Comparison of ENCODE assay signal across 16 cellular contexts in the genomic region with DNA sequence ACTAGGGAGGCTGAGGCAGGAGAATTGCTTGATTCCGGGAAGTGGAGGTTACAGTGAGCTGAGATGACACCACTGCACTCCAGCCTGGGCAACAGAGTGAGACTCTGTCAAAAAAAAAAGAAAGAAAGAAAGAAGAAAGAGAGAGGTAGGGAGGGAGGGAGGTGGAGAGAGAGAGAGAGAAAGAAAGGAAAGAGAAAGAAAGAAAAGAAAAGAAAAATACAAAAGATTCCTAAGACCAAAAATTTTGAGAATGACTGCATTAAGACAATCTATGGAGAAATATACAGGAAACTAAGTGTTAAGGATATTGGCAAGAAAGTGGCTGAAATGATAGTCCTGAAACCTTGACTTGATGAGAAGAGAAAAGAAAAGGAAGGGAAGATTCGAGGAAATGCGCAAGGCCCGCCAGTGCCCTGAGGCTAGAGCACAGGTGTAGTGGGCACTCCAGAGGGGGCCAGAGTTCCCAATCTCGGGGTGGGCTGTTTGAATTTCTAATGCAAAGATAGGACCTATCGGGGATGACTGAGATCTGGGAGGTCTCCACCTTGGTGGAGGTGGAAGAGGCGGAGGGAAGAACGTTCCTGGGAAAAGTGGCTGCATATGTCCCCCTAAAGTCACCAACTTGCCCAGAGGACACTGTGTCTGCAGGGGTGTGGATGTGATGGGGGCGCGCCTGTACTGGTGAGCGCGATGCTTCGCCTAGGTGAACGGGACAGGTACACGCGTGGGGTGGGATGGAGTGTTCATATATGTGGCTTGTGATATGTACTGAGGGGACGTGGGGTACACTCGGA. TPM values are rescaled to one million over a fixed set of nuclear protein-coding genes. Genes with fewer than 3 reads are reported as not detected.
DNase-seq lines count a peak whose midpoint lies in the region; ATAC-seq and TF ChIP-seq lines count a peak whose summit lies in the region.
"Had no signal": no experiment of that assay in that cellular context is flagged by ENCODE, and none has a peak within 500 bp of the region (broad histone marks: within the 10 kb centered on the region; RNA-seq: fewer than 3 reads in every experiment).

No MANE protein-coding gene starts in this region.

- H3K27me3 ChIP-seq in PC-3 (ENCODE audit: low read length) (no peaks in the 10 kb centered on the region), esophagus (ENCODE audit: control insufficient read depth in 1 of 2, insufficient read depth in 2 of 2, low read length in 2 of 2) (no peaks in the 10 kb centered on the region), neural progenitor cell (peaks cover 54% of the 10 kb centered on the region)
- H3K27me3 ChIP-seq: body of pancreas had no signal

- no peaks in the 10 kb centered on the region for H3K36me3 Mint-ChIP-seq in neural progenitor cell
- no peaks in the 10 kb centered on the region for H3K36me3 Mint-ChIP-seq in activated T-cell treated with anti-CD3 and anti-CD28 coated beads, Interleukin-2, amount 50 U/mL, for 24 hours (ENCODE audit: low read depth)

- H3K9ac ChIP-seq in ES-I3 (ENCODE audit: low read depth, low read length) (peak overlapping the region; percentile 53; the same call in 1 of the 2 replicates), PC-3 (ENCODE audit: low read length) (no peak overlapping the region), neural progenitor cell (no peak overlapping the region)

- no peak for ATAC-seq in PC-3
- no peak for ATAC-seq in GM19463 (IDR thresholded peaks at IDR 0.05; ENCODE audit: unreplicated experiment)
- ATAC-seq: left cardiac atrium had no signal

- WGBS in esophagus, 2 donors: 20 to 21% methylated on average over 18 of the region's 18 CpGs

- H3K9me3 ChIP-seq in ES-I3 (ENCODE audit: control insufficient read depth, insufficient read depth, low read length): no peaks in the 10 kb centered on the region
- no peaks in the 10 kb centered on the region for H3K9me3 ChIP-seq in PC-3 (ENCODE audit: low read length)
- H3K9me3 ChIP-seq in esophagus (ENCODE audit: control insufficient read depth in 2 of 2, insufficient read depth in 1 of 2, low read depth in 1 of 2, low read length in 1 of 2): no peaks in the 10 kb centered on the region
- H3K9me3 ChIP-seq in neural progenitor cell (ENCODE audit: low read depth): no peaks in the 10 kb centered on the region
- H3K9me3 ChIP-seq: body of pancreas had no signal

- H3F3A ChIP-seq in PC-3 (ENCODE audit: low read length, unreplicated experiment) (no peaks in the 10 kb centered on the region), neural progenitor cell (ENCODE audit: low read depth) (peaks cover 5% of the 10 kb centered on the region)

- no peaks in the 10 kb centered on the region for H3K9me3 Mint-ChIP-seq in neural progenitor cell
- H3K9me3 Mint-ChIP-seq in activated T-cell treated with anti-CD3 and anti-CD28 coated beads, Interleukin-2, amount 50 U/mL, for 24 hours: no peaks in the 10 kb centered on the region

- H3K4me1 ChIP-seq in ES-I3 (ENCODE audit: insufficient read depth, low read length) (no peaks in the 10 kb centered on the region), PC-3 (ENCODE audit: insufficient read depth, low read length) (peaks cover 8% of the 10 kb centered on the region), esophagus (ENCODE audit: control insufficient read depth in 2 of 2, insufficient read depth in 2 of 2, low read length in 1 of 2) (peaks cover 0 to 12% of the 10 kb centered on the region in 2 donors), neural progenitor cell (no peaks in the 10 kb centered on the region)

- H3K27ac ChIP-seq in PC-3 (ENCODE audit: low read length): no peak overlapping the region
- peak overlapping the region; percentile 40 to 52 for H3K27ac ChIP-seq in esophagus (ENCODE audit: low read depth in 2 of 2, low read length in 1 of 2)
- H3K27ac ChIP-seq in neural progenitor cell: no peak overlapping the region
- H3K27ac ChIP-seq: body of pancreas had no signal

- no peaks in the 10 kb centered on the region for H3K36me3 ChIP-seq in ES-I3 (ENCODE audit: insufficient read depth, low read length)
- no peaks in the 10 kb centered on the region for H3K36me3 ChIP-seq in PC-3 (ENCODE audit: low read depth, low read length)
- peaks cover 0 to 6% of the 10 kb centered on the region in 2 donors for H3K36me3 ChIP-seq in esophagus (ENCODE audit: control insufficient read depth in 2 of 2, insufficient read depth in 2 of 2, low read length in 1 of 2)
- H3K36me3 ChIP-seq in neural progenitor cell: no peaks in the 10 kb centered on the region

- no peaks in the 10 kb centered on the region for H4K20me1 ChIP-seq in PC-3 (ENCODE audit: low read length)
- H4K20me1 ChIP-seq in neural progenitor cell (ENCODE audit: low read depth): peaks cover 3% of the 10 kb centered on the region

- POLR2A ChIA-PET in PC-3 (lab: Charles Lee; ENCODE audit: unreplicated experiment): no interaction called here

- CTCF ChIA-PET in PC-3 (lab: Charles Lee): interaction anchor here (1.1 kb wide), 1 partner anchor 28 kb away, joined by 5 read pairs; no protein-coding TSS in a partner anchor

- H2AFZ ChIP-seq in PC-3 (ENCODE audit: low read length) (peak overlapping the region; percentile 92), neural progenitor cell (replicated peaks) (no peak overlapping the region)

- H3K4me2 ChIP-seq in PC-3 (ENCODE audit: low read length) (peak overlapping the region; percentile 85), neural progenitor cell (peak overlapping the region; percentile 100)

- H3K9me2 ChIP-seq in PC-3 (replicated peaks; ENCODE audit: low read length): no peaks in the 10 kb centered on the region

- H3K79me2 ChIP-seq in PC-3 (ENCODE audit: low read length): no peaks in the 10 kb centered on the region
- no peaks in the 10 kb centered on the region for H3K79me2 ChIP-seq in neural progenitor cell (ENCODE audit: low read depth)

- in situ Hi-C loops in GM13976 (cut with MboI; ENCODE audit: low sequenced_read_pairs, unreplicated experiment): no loop called here

- H3K27ac Mint-ChIP-seq in neural progenitor cell: no peak overlapping the region
- H3K27ac Mint-ChIP-seq in activated T-cell treated with anti-CD3 and anti-CD28 coated beads, Interleukin-2, amount 50 U/mL, for 24 hours: no peak overlapping the region

- peaks cover 35% of the 10 kb centered on the region for H3K27me3 Mint-ChIP-seq in neural progenitor cell (ENCODE audit: insufficient read depth, low read depth)
- H3K27me3 Mint-ChIP-seq in activated T-cell treated with anti-CD3 and anti-CD28 coated beads, Interleukin-2, amount 50 U/mL, for 24 hours: peaks cover 45% of the 10 kb centered on the region

- H3K4me3 ChIP-seq in PC-3 (ENCODE audit: low read length) (peak overlapping the region; percentile 69), esophagus (ENCODE audit: low read depth in 1 of 2, low read length in 2 of 2) (peak overlapping the region; percentile 61 to 65), neural progenitor cell (peak overlapping the region; percentile 87)
- H3K4me3 ChIP-seq: body of pancreas had no signal

- H3K4me1 Mint-ChIP-seq in neural progenitor cell: peaks cover 6% of the 10 kb centered on the region
- H3K4me1 Mint-ChIP-seq in activated T-cell treated with anti-CD3 and anti-CD28 coated beads, Interleukin-2, amount 50 U/mL, for 24 hours (ENCODE audit: low read depth): peaks cover 2% of the 10 kb centered on the region

- intact Hi-C loops in PC-3 (cut with micrococcal nuclease): no loop called here

- TF ChIP-seq CTCF in PC-3 (conservative IDR thresholded peaks at IDR 0.05; ENCODE audit: low read depth, low read length) (no peak), neural progenitor cell (IDR thresholded peaks at IDR 0.05) (no peak), GM13976 (IDR thresholded peaks at IDR 0.05; ENCODE audit: borderline replicate concordance, control extremely low read depth, extremely low read depth, insufficient read depth, missing control alignments) (no peak)

- DNase-seq in PC-3 (no peak), neural progenitor cell (ENCODE audit: low spot score) (no peak), GM13976 (ENCODE audit: low spot score) (no peak), HUDEP-2 (lab: John Stamatoyannopoulos, UW; ENCODE audit: unreplicated experiment in 76 of 76) (no peak)
- DNase-seq in activated T-cell treated with anti-CD3 and anti-CD28 coated beads, Interleukin-2, amount 50 U/mL, for 24 hours: no peak
- DNase-seq: AML-193, GF-D8, left cardiac atrium, NCI-H187 had no signal

- H3K4me3 Mint-ChIP-seq in neural progenitor cell: peak overlapping the region; percentile 77
- no peak overlapping the region for H3K4me3 Mint-ChIP-seq in activated T-cell treated with anti-CD3 and anti-CD28 coated beads, Interleukin-2, amount 50 U/mL, for 24 hours

- no TSS peak for BruUV-seq in PC-3 (replicated peaks; lab: Mats Ljungman, UMichigan)

RNA-seq across cellular contexts. Expression of gene SCNN1B, which starts 0.7 kb away (rescaled TPM):
- total RNA-seq in PC-3 (2014; rRNA removed) (2.9 and 4.1 TPM in 2 replicates), neural progenitor cell (ENCODE audit: low replicate concordance) (not detected in 2 replicates)
- 10 to 100 TPM; 46.0 to 99.9 TPM for polyA plus RNA-seq in esophagus
- total RNA-seq: fibroblast of lung, HT1080, renal cortical epithelial cell had no signal
- polyA plus RNA-seq: fibroblast of lung had no signal

Comparison
In these comparisons a context has a peak if more than half of its experiments do, and no peak if none do; other contexts are left out.
1. H3K27ac ChIP-seq: peak in esophagus (2 of 2); none in PC-3 (single experiment) and neural progenitor cell (single experiment).
2. Peak in every context shown above with its lines, with median percentiles within 50 percentile points of each other: H3K4me3 ChIP-seq.